In the genomic region with DNA sequence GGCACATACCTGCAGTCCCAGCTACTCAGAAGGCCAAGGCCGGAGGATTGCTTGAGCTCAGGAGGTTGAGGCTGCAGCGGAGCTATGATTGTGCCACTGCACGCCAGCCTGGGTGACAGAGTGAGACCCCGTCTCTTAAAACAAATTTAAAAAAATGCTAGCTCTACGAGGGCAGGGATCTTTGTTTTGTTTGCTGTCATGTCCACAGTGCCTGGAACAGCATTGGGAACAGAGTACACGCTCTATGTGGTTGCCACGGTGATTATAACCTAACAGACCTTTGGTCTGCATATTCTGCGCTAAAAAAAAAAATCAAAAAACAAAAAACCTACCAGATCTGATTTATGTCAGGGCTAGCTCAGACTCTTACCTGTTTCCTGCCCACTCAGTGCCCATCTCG, we compare ENCODE assay signal across 28 cellular contexts. TPM values are rescaled to one million over a fixed set of nuclear protein-coding genes. Genes with fewer than 3 reads are reported as not detected.
"Had no signal": no experiment of that assay in that cellular context is flagged by ENCODE, and none has a peak within 500 bp of the region (broad histone marks: within the 10 kb centered on the region; RNA-seq: fewer than 3 reads in every experiment).

No MANE protein-coding gene starts in this region.

- DNase-seq: colonic mucosa; effector CD8-positive, alpha-beta T cell; endodermal cell; foreskin fibroblast; gastrocnemius medialis; head of caudate nucleus; kidney; mesenchymal stem cell; mucosa of descending colon; naive B cell; right lobe of liver; small intestine; stimulated activated CD4-positive, alpha-beta T cell treated with anti-CD3 and anti-CD28 coated beads, Interleukin-15, amount 100 ng/mL, for 24 hours; stimulated activated CD4-positive, alpha-beta T cell treated with anti-CD3 and anti-CD28 coated beads, Interleukin-2, amount 100 ng/mL, for 48 hours; stimulated activated naive B cell treated with anti-CD40 and anti-IgM and Interleukin-4, amounts not matched to agents 10 μg/mL and 1 μg/mL and 100 μg/mL, for 72 hours; upper lobe of right lung had no signal

- H2AFZ ChIP-seq: parathyroid adenoma had no signal

- ATAC-seq: esophagus mucosa; gastrocnemius medialis; left lobe of liver; mucosa of descending colon; right lobe of liver; stimulated activated naive B cell treated with anti-CD40 and anti-IgM and Interleukin-4, amounts not matched to agents 10 μg/mL and 1 μg/mL and 100 μg/mL, for 72 hours; upper lobe of right lung had no signal

- H3K9ac ChIP-seq: parathyroid adenoma had no signal

- H3K27ac ChIP-seq: colonic mucosa, epithelial cell of prostate, gastrocnemius medialis, parathyroid adenoma, right lobe of liver, thoracic aorta, tibial nerve, upper lobe of right lung had no signal

- H3K9me3 Mint-ChIP-seq: dendritic cell treated with granulocyte-macrophage colony-stimulating factor and Interleukin-4, amounts not matched to agents 40 ng/mL and 50 ng/mL, for 4 days; endodermal cell; mesothelial cell of epicardium; naive B cell; stimulated activated naive B cell treated with anti-CD40 and anti-IgM and Interleukin-4, amounts not matched to agents 10 μg/mL and 1 μg/mL and 100 μg/mL, for 72 hours; stimulated activated naive CD8-positive, alpha-beta T cell treated with anti-CD3 and anti-CD28 coated beads, Interleukin-15, Interleukin-2, amounts not matched to agents 100 ng/mL and 50 ng/mL, for 24 hours had no signal

- H3K36me3 Mint-ChIP-seq: mesothelial cell of epicardium, naive B cell had no signal

- H3K9me3 ChIP-seq: colonic mucosa, gastrocnemius medialis, mucosa of descending colon, right lobe of liver, thoracic aorta, tibial nerve, upper lobe of right lung had no signal

- H3K4me3 Mint-ChIP-seq: dendritic cell treated with granulocyte-macrophage colony-stimulating factor and Interleukin-4, amounts not matched to agents 40 ng/mL and 50 ng/mL, for 4 days; endodermal cell; mesothelial cell of epicardium; stimulated activated naive B cell treated with anti-CD40 and anti-IgM and Interleukin-4, amounts not matched to agents 10 μg/mL and 1 μg/mL and 100 μg/mL, for 72 hours; stimulated activated naive CD8-positive, alpha-beta T cell treated with anti-CD3 and anti-CD28 coated beads, Interleukin-15, Interleukin-2, amounts not matched to agents 100 ng/mL and 50 ng/mL, for 24 hours had no signal

- H3K4me1 ChIP-seq: colonic mucosa, gastrocnemius medialis, parathyroid adenoma, upper lobe of right lung had no signal

- H3K27me3 ChIP-seq: colonic mucosa, right lobe of liver, tibial nerve, upper lobe of right lung had no signal

- FAIRE-seq: kidney, small intestine had no signal

- H3K27ac Mint-ChIP-seq: dendritic cell treated with granulocyte-macrophage colony-stimulating factor and Interleukin-4, amounts not matched to agents 40 ng/mL and 50 ng/mL, for 4 days; endodermal cell; mesothelial cell of epicardium; progenitor cell of endocrine pancreas; stimulated activated naive B cell treated with anti-CD40 and anti-IgM and Interleukin-4, amounts not matched to agents 10 μg/mL and 1 μg/mL and 100 μg/mL, for 72 hours; stimulated activated naive CD8-positive, alpha-beta T cell treated with anti-CD3 and anti-CD28 coated beads, Interleukin-15, Interleukin-2, amounts not matched to agents 100 ng/mL and 50 ng/mL, for 24 hours had no signal

- H3K4me3 ChIP-seq: colonic mucosa, gastrocnemius medialis, mucosa of descending colon, right lobe of liver, thoracic aorta, tibial nerve, upper lobe of right lung had no signal

- H3K27me3 Mint-ChIP-seq: stimulated activated naive CD8-positive, alpha-beta T cell treated with anti-CD3 and anti-CD28 coated beads, Interleukin-15, Interleukin-2, amounts not matched to agents 100 ng/mL and 50 ng/mL, for 24 hours had no signal

- H3K4me1 Mint-ChIP-seq: endodermal cell, mesothelial cell of epicardium had no signal

- H3K36me3 ChIP-seq: colonic mucosa, gastrocnemius medialis, thoracic aorta, upper lobe of right lung had no signal

- H3K79me2 ChIP-seq: parathyroid adenoma had no signal

RNA-seq across cellular contexts. Expression of gene ANGPTL6, which starts 18.6 kb away (rescaled TPM):
- total RNA-seq: endodermal cell, esophagus mucosa, osteoblast, progenitor cell of endocrine pancreas, thoracic aorta had no signal
- polyA plus RNA-seq: neural cell had no signal
